ENCODE assay signal across 1 cellular context in genomic region chr17:39461113-39461910, GRCh38.
TF ChIP-seq lines count a peak whose summit lies in the region.

TSS of gene CDK12 (plus strand) at chr17:39461486. CDS start at chr17:39462072, 586 bp downstream.

TF ChIP-seq in HCT116, 20 proteins besides CTCF, POLR2A, EP300 and RAD21 (continued from another document):
- TF ChIP-seq ZBTB33 (IDR thresholded peaks at IDR 0.05; ENCODE audit: extremely low read depth, insufficient replicate concordance, low read length) (peak; percentile 100), TCF7L2 (IDR thresholded peaks at IDR 0.05; ENCODE audit: borderline replicate concordance, extremely low read depth, insufficient read depth, insufficient read length) (peak; percentile 46), MAX (IDR thresholded peaks at IDR 0.05) (peak; percentile 57; the same call in 1 of the 2 replicates)
